1 cellular context compared by ENCODE assay signal in genomic region chr5:151772029-151772867, GRCh38.
TF ChIP-seq lines count a peak whose summit lies in the region.

No MANE protein-coding gene starts in this region.

TF ChIP-seq in GM23338, 12 proteins besides CTCF, POLR2A, EP300 and RAD21 (continued from another document):
- TF ChIP-seq EZH2 (IDR thresholded peaks at IDR 0.05; ENCODE audit: low read depth, unreplicated experiment) (no peak), ZNF462 (CRISPR knock-in tag; IDR thresholded peaks at IDR 0.05) (no peak)
